Comparison of ENCODE assay signal across 16 cellular contexts in genomic region chr1:202587859-202588480, GRCh38.
A peak's percentile ranks its signal among the peaks of the same experiment; 100 is the strongest.
DNase-seq lines count a peak whose midpoint lies in the region; ATAC-seq and TF ChIP-seq lines count a peak whose summit lies in the region.
"Had no signal": no experiment of that assay in that cellular context is flagged by ENCODE, and none has a peak within 500 bp of the region (broad histone marks: within the 10 kb centered on the region; RNA-seq: fewer than 3 reads in every experiment).

No MANE protein-coding gene starts in this region.

- H3K9me3 ChIP-seq in Panc1 (ENCODE audit: control insufficient read depth, insufficient read depth, low read depth, low read length) (no peaks in the 10 kb centered on the region), endodermal cell (ENCODE audit: control insufficient read depth, low read length) (no peaks in the 10 kb centered on the region), muscle layer of colon (ENCODE audit: low read length) (no peaks in the 10 kb centered on the region), tibial nerve (no peaks in the 10 kb centered on the region)
- H3K9me3 ChIP-seq: HAP-1, lower lobe of right lung, ovary had no signal

- CTCF ChIA-PET in Panc1 (lab: Charles Lee) = no interaction called here

- WGBS in endodermal cell (ENCODE audit: insufficient coverage in 1 of 2, insufficient read length in 1 of 2), 2 experiments = 0% methylated on average over 1 of the region's 1 CpG; no CpG with 5 or more reads in 1 of the 2 experiments
- WGBS in tibial nerve, 2 donors = 0 to 36% methylated on average over 1 of the region's 1 CpG

- H3K27ac Mint-ChIP-seq in endodermal cell = peak overlapping the region; percentile 37
- no peak overlapping the region for H3K27ac Mint-ChIP-seq in stimulated activated effector memory CD8-positive, alpha-beta T cell treated with anti-CD3 and anti-CD28 coated beads, Interleukin-12 subunit alpha, Interleukin-12 subunit beta, amount 100 ng/mL, for 72 hours
- H3K27ac Mint-ChIP-seq: activated T-helper 1 cell treated with anti-CD3 and anti-CD28 coated beads, Interleukin-12 subunit alpha, Interleukin-12 subunit beta, Interleukin-2, Interleukin-4 antibody, amounts not matched to agents 30 ng/mL and 10 ng/mL and 1 ng/mL, durations not matched to agents 14 hours and 24 hours and 36 hours; CD8-positive, alpha-beta T cell had no signal

- H3K27ac ChIP-seq in Panc1 (ENCODE audit: low read length) = peak overlapping the region; percentile 36; the same call in 1 of the 2 replicates
- no peak overlapping the region for H3K27ac ChIP-seq in endodermal cell (ENCODE audit: low read depth, low read length)
- H3K27ac ChIP-seq in muscle layer of colon (ENCODE audit: low read depth, low read length) = peak overlapping the region; percentile 66
- H3K27ac ChIP-seq in tibial nerve = peak overlapping the region; percentile 26 to 85 (median 78)

- peaks cover 13% of the 10 kb centered on the region for H3K4me1 ChIP-seq in Panc1 (ENCODE audit: control insufficient read depth, insufficient read depth, low read length)
- H3K4me1 ChIP-seq in endodermal cell (ENCODE audit: control insufficient read depth, insufficient read depth, low read length) = peaks cover 47% of the 10 kb centered on the region
- peaks cover 57% of the 10 kb centered on the region for H3K4me1 ChIP-seq in muscle layer of colon (ENCODE audit: insufficient read depth, low read length)
- H3K4me1 ChIP-seq in tibial nerve = peaks cover 0 to 80% (median 43%) of the 10 kb centered on the region in 4 donors
- H3K4me1 ChIP-seq: HAP-1 had no signal

- H3K9me3 Mint-ChIP-seq in endodermal cell = no peaks in the 10 kb centered on the region
- H3K9me3 Mint-ChIP-seq in stimulated activated effector memory CD8-positive, alpha-beta T cell treated with anti-CD3 and anti-CD28 coated beads, Interleukin-12 subunit alpha, Interleukin-12 subunit beta, amount 100 ng/mL, for 72 hours = no peaks in the 10 kb centered on the region
- H3K9me3 Mint-ChIP-seq: activated T-helper 1 cell treated with anti-CD3 and anti-CD28 coated beads, Interleukin-12 subunit alpha, Interleukin-12 subunit beta, Interleukin-2, Interleukin-4 antibody, amounts not matched to agents 30 ng/mL and 10 ng/mL and 1 ng/mL, durations not matched to agents 14 hours and 24 hours and 36 hours; CD8-positive, alpha-beta T cell; stimulated activated naive B cell treated with anti-CD40 and anti-IgM and Interleukin-4, amounts not matched to agents 10 μg/mL and 1 μg/mL and 100 μg/mL, for 72 hours had no signal

- H3K27me3 ChIP-seq in Panc1 (ENCODE audit: control insufficient read depth, insufficient read depth, low read length) = no peaks in the 10 kb centered on the region
- no peaks in the 10 kb centered on the region for H3K27me3 ChIP-seq in endodermal cell (ENCODE audit: control insufficient read depth, insufficient read depth, low read length, poor library complexity, severe bottlenecking)
- H3K27me3 ChIP-seq in muscle layer of colon (ENCODE audit: control insufficient read depth in 1 of 2, insufficient read depth in 2 of 2, low read length in 2 of 2) = no peaks in the 10 kb centered on the region
- H3K27me3 ChIP-seq in tibial nerve = no peaks in the 10 kb centered on the region
- H3K27me3 ChIP-seq: ovary had no signal

- H3K36me3 Mint-ChIP-seq in endodermal cell (ENCODE audit: low read depth) = no peaks in the 10 kb centered on the region
- H3K36me3 Mint-ChIP-seq in stimulated activated effector memory CD8-positive, alpha-beta T cell treated with anti-CD3 and anti-CD28 coated beads, Interleukin-12 subunit alpha, Interleukin-12 subunit beta, amount 100 ng/mL, for 72 hours = no peaks in the 10 kb centered on the region

- no peaks in the 10 kb centered on the region for H3K27me3 Mint-ChIP-seq in endodermal cell (ENCODE audit: insufficient read depth)

- H3K4me3 ChIP-seq in Panc1 (ENCODE audit: low read depth in 2 of 2, low read length in 2 of 2) (no peak overlapping the region), endodermal cell (ENCODE audit: low read length) (no peak overlapping the region), muscle layer of colon (ENCODE audit: low read depth in 1 of 2, low read length in 2 of 2) (no peak overlapping the region), tibial nerve (no peak overlapping the region)
- H3K4me3 ChIP-seq: HAP-1, lower lobe of right lung, ovary had no signal

- intact Hi-C loops in Panc1 (cut with micrococcal nuclease; ENCODE audit: unreplicated experiment) = no loop called here

- in situ Hi-C loops in Panc1 (cut with HindIII; ENCODE audit: low pct_unique_long_range_greater_than_20kb, low sequenced_read_pairs) = no loop called here

- no peak overlapping the region for H3K4me3 Mint-ChIP-seq in endodermal cell
- H3K4me3 Mint-ChIP-seq in stimulated activated effector memory CD8-positive, alpha-beta T cell treated with anti-CD3 and anti-CD28 coated beads, Interleukin-12 subunit alpha, Interleukin-12 subunit beta, amount 100 ng/mL, for 72 hours = no peak overlapping the region
- H3K4me3 Mint-ChIP-seq: activated T-helper 1 cell treated with anti-CD3 and anti-CD28 coated beads, Interleukin-12 subunit alpha, Interleukin-12 subunit beta, Interleukin-2, Interleukin-4 antibody, amounts not matched to agents 30 ng/mL and 10 ng/mL and 1 ng/mL, durations not matched to agents 14 hours and 24 hours and 36 hours; CD8-positive, alpha-beta T cell had no signal

- H3K9ac ChIP-seq in endodermal cell (ENCODE audit: extremely low read depth, low read length, poor library complexity, severe bottlenecking) (no peak overlapping the region), muscle layer of colon (ENCODE audit: low read length) (no peak overlapping the region)

- POLR2A ChIA-PET in Panc1 (lab: Charles Lee) = no interaction called here

- peaks cover 55% of the 10 kb centered on the region for H3K4me1 Mint-ChIP-seq in endodermal cell
- H3K4me1 Mint-ChIP-seq in stimulated activated effector memory CD8-positive, alpha-beta T cell treated with anti-CD3 and anti-CD28 coated beads, Interleukin-12 subunit alpha, Interleukin-12 subunit beta, amount 100 ng/mL, for 72 hours = no peaks in the 10 kb centered on the region

- DNase-seq in Panc1 (ENCODE audit: low read depth, low spot score) = no peak
- no peak for DNase-seq in endodermal cell
- no peak for DNase-seq in tibial nerve (ENCODE audit: low spot score in 2 of 2)
- no peak for DNase-seq in stimulated activated effector memory CD8-positive, alpha-beta T cell treated with anti-CD3 and anti-CD28 coated beads, Interleukin-12 subunit alpha, Interleukin-12 subunit beta, amount 100 ng/mL, for 72 hours (ENCODE audit: low spot score in 2 of 2)
- DNase-seq: CD8-positive, alpha-beta T cell; effector CD4-positive, alpha-beta T cell; lower lobe of right lung; ovary; stimulated activated CD4-positive, alpha-beta T cell treated with anti-CD3 and anti-CD28 coated beads, Interleukin-4, amount 100 ng/mL, for 1 hour; stimulated activated naive B cell treated with anti-CD40 and anti-IgM and Interleukin-4, amounts not matched to agents 10 μg/mL and 1 μg/mL and 100 μg/mL, for 72 hours; T-helper 1 cell had no signal

- TF ChIP-seq CTCF in Panc1 (IDR thresholded peaks at IDR 0.05) = no peak
- no peak for TF ChIP-seq CTCF in endodermal cell (conservative IDR thresholded peaks at IDR 0.05)
- TF ChIP-seq CTCF in tibial nerve (IDR thresholded peaks at IDR 0.05) = no peak

- no TSS peak for BruUV-seq in Panc1 (replicated peaks; lab: Mats Ljungman, UMichigan)

- no peaks in the 10 kb centered on the region for H3K36me3 ChIP-seq in Panc1 (ENCODE audit: control insufficient read depth, insufficient read depth, low read length)
- H3K36me3 ChIP-seq in endodermal cell (ENCODE audit: control insufficient read depth, insufficient read depth, low read length) = no peaks in the 10 kb centered on the region
- H3K36me3 ChIP-seq in muscle layer of colon (ENCODE audit: insufficient read depth, low read length) = peaks cover 16% of the 10 kb centered on the region
- peaks cover 0 to 30% (median 0%) of the 10 kb centered on the region in 3 donors for H3K36me3 ChIP-seq in tibial nerve
- H3K36me3 ChIP-seq: HAP-1, ovary had no signal

- TF ChIP-seq POLR2A in tibial nerve (IDR thresholded peaks at IDR 0.05) = no peak

- no peak for TF ChIP-seq EP300 in tibial nerve (IDR thresholded peaks at IDR 0.05)

- no peak for ATAC-seq in Panc1
- no peak for ATAC-seq in GM19023 (IDR thresholded peaks at IDR 0.05; ENCODE audit: unreplicated experiment)
- no peak for ATAC-seq in stimulated activated effector memory CD8-positive, alpha-beta T cell treated with anti-CD3 and anti-CD28 coated beads, Interleukin-12 subunit alpha, Interleukin-12 subunit beta, amount 100 ng/mL, for 72 hours
- ATAC-seq in GM18909 (IDR thresholded peaks at IDR 0.05; ENCODE audit: poor library complexity, unreplicated experiment) = no peak
- ATAC-seq: CD8-positive, alpha-beta T cell; stimulated activated naive B cell treated with anti-CD40 and anti-IgM and Interleukin-4, amounts not matched to agents 10 μg/mL and 1 μg/mL and 100 μg/mL, for 72 hours had no signal
